In genomic region chr10:87862644-87863101, GRCh38 we compare ENCODE assay signal across 8 cellular contexts. TPM values are rescaled to one million over a fixed set of nuclear protein-coding genes. Genes with fewer than 3 reads are reported as not detected.
DNase-seq lines count a peak whose midpoint lies in the region; ATAC-seq and TF ChIP-seq lines count a peak whose summit lies in the region.

No MANE protein-coding gene starts in this region.

- H2AFZ ChIP-seq in mesenchymal stem cell (ENCODE audit: low read depth, low read length), result peak overlapping the region; percentile 97

- H3K18ac ChIP-seq in mesenchymal stem cell (ENCODE audit: low read depth in 1 of 2, low read length in 2 of 2), result peak overlapping the region; percentile 86 to 99

- in situ Hi-C loops in transverse colon (cut with MboI; ENCODE audit: low pct_ligation_motif_present in 1 of 4, low pct_unique_long_range_greater_than_20kb in 1 of 4, low sequenced_read_pairs in 3 of 4), result loop anchor here (10.0 to 25.0 kb wide), 4 partner anchors 250 to 525 kb away; no protein-coding TSS in a partner anchor

- H3K4me3 ChIP-seq in GM12875 (ENCODE audit: low read depth, low read length) (peak overlapping the region; percentile 95), mesenchymal stem cell (ENCODE audit: insufficient read depth in 1 of 2, low read depth in 1 of 2, low read length in 2 of 2) (peak overlapping the region; percentile 85 to 100), transverse colon (peak overlapping the region; percentile 69 to 97 (median 76))

- H3K4ac ChIP-seq in mesenchymal stem cell (ENCODE audit: low read depth in 1 of 2, low read length in 2 of 2), result peak overlapping the region; percentile 64 to 69

- peak overlapping the region; percentile 91 for H4K91ac ChIP-seq in mesenchymal stem cell (ENCODE audit: low read length)

- ATAC-seq in HG02885 (IDR thresholded peaks at IDR 0.05; ENCODE audit: poor library complexity, unreplicated experiment), result peak; percentile 15

- no peak for TF ChIP-seq EP300 in transverse colon (IDR thresholded peaks at IDR 0.05; ENCODE audit: low read depth)

- TF ChIP-seq POLR2A in transverse colon (IDR thresholded peaks at IDR 0.05), result no peak
- no peak for TF ChIP-seq POLR2A in erythroblast (IDR thresholded peaks at IDR 0.05; ENCODE audit: low read length)

- peak overlapping the region in 1 of 2 experiments; percentile 48 for H3K23ac ChIP-seq in mesenchymal stem cell (ENCODE audit: low read length in 2 of 2)

- H3K4me1 ChIP-seq in mesenchymal stem cell (ENCODE audit: control insufficient read depth, insufficient read depth, low read depth, low read length) (peaks cover 6% of the 10 kb centered on the region), transverse colon (peaks cover 0 to 18% (median 15%) of the 10 kb centered on the region in 4 donors)

- no peaks in the 10 kb centered on the region for H3K79me1 ChIP-seq in mesenchymal stem cell (replicated peaks; ENCODE audit: low read length, poor library complexity, severe bottlenecking)

- H2BK5ac ChIP-seq in mesenchymal stem cell (ENCODE audit: low read depth, low read length, poor library complexity, severe bottlenecking), result peak overlapping the region; percentile 24

- H2BK15ac ChIP-seq in mesenchymal stem cell (ENCODE audit: low read depth, poor library complexity, severe bottlenecking), result peak overlapping the region; percentile 56

- H3K9me3 ChIP-seq in mesenchymal stem cell (ENCODE audit: control insufficient read depth, low read length), result no peaks in the 10 kb centered on the region
- no peaks in the 10 kb centered on the region for H3K9me3 ChIP-seq in transverse colon

- DNase-seq in RKO (ENCODE audit: low spot score), result peak; percentile 58
- DNase-seq in central memory CD4-positive, alpha-beta T cell, result peak; percentile 83
- DNase-seq in mesenchymal stem cell, result no peak
- DNase-seq in transverse colon, result no peak
- DNase-seq in erythroblast (lab: John Stamatoyannopoulos, UW), result no peak

- H3K4me2 ChIP-seq in mesenchymal stem cell (ENCODE audit: low read length, poor library complexity, severe bottlenecking), result peak overlapping the region; percentile 94

- H4K8ac ChIP-seq in mesenchymal stem cell (ENCODE audit: low read length), result peak overlapping the region; percentile 89

- under 1% methylated on average over 22 of the region's 23 CpGs for WGBS in mesenchymal stem cell
- 1% methylated on average over 23 of the region's 23 CpGs; no CpG with 5 or more reads in 1 of the 2 donors for WGBS in transverse colon (ENCODE audit: low coverage in 1 of 2), 2 donors

- peak overlapping the region; percentile 82 for H2BK120ac ChIP-seq in mesenchymal stem cell (ENCODE audit: low read depth, low read length)

- H3K27me3 ChIP-seq in mesenchymal stem cell (ENCODE audit: control insufficient read depth in 1 of 2, insufficient read depth in 1 of 2, low read length in 2 of 2) (no peaks in the 10 kb centered on the region), transverse colon (no peaks in the 10 kb centered on the region)

- H2BK12ac ChIP-seq in mesenchymal stem cell (ENCODE audit: low read length in 2 of 2), result peak overlapping the region; percentile 67 to 98

- peak overlapping the region; percentile 97 for H3K9ac ChIP-seq in mesenchymal stem cell (ENCODE audit: low read length)

- TF ChIP-seq CTCF in 22Rv1 (IDR thresholded peaks at IDR 0.05) (no peak), GM12875 (IDR thresholded peaks at IDR 0.05; ENCODE audit: borderline replicate concordance, insufficient read depth, low read depth, low read length) (no peak), transverse colon (IDR thresholded peaks at IDR 0.05) (no peak)

- H3K27ac ChIP-seq in 22Rv1 (peak overlapping the region; percentile 98), mesenchymal stem cell (ENCODE audit: low read length, poor library complexity, severe bottlenecking) (peak overlapping the region; percentile 91), transverse colon (peak overlapping the region; percentile 93 to 100 (median 98))

- intact Hi-C loops in transverse colon (cut with DNase I; ENCODE audit: low total_unique reads), result no loop called here

- H2AK5ac ChIP-seq in mesenchymal stem cell (ENCODE audit: low read length, severe bottlenecking), result peak overlapping the region; percentile 4

- H3K36me3 ChIP-seq in mesenchymal stem cell (ENCODE audit: control insufficient read depth in 1 of 2, insufficient read depth in 2 of 2, low read depth in 1 of 2, low read length in 2 of 2) (no peaks in the 10 kb centered on the region), transverse colon (no peaks in the 10 kb centered on the region)

- peak overlapping the region in 1 of 2 experiments; percentile 39 for H3K14ac ChIP-seq in mesenchymal stem cell (ENCODE audit: low read length in 2 of 2)

RNA-seq across cellular contexts. Expression of gene KLLN, which starts 0.7 kb away (rescaled TPM):
- 0.46 TPM for polyA plus RNA-seq in mesenchymal stem cell (2013, experiment 1 of 2)
- polyA plus RNA-seq in mesenchymal stem cell (2013, experiment 2 of 2), result 0.47 TPM
- total RNA-seq in transverse colon, result under 1 TPM in 3 of 4 donors, not detected in 1; 0.79 to 1.00 (median 0.82) TPM

RNA-seq across cellular contexts. Expression of gene PTEN, which starts 0.8 kb away (rescaled TPM):
- 48.3 TPM for polyA plus RNA-seq in mesenchymal stem cell (2013, experiment 1 of 2)
- polyA plus RNA-seq in mesenchymal stem cell (2013, experiment 2 of 2), result 48.6 TPM
- 100 to 1,000 TPM in 3 of 4 donors, 10 to 100 TPM in 1; 78.6 to 184 (median 129) TPM for total RNA-seq in transverse colon

RNA-seq across cellular contexts. Expression of gene ATAD1, which starts 44.6 kb away (rescaled TPM):
- 34.7 TPM for polyA plus RNA-seq in mesenchymal stem cell (2013, experiment 1 of 2)
- 37.4 TPM for polyA plus RNA-seq in mesenchymal stem cell (2013, experiment 2 of 2)
- 10 to 100 TPM in 3 of 4 donors, 1 to 10 TPM in 1; 8.6 to 43.5 (median 35.8) TPM for total RNA-seq in transverse colon

Comparison
In these comparisons a context has a peak if more than half of its experiments do, and no peak if none do; other contexts are left out.
1. DNase-seq: peak in RKO (single experiment) and central memory CD4-positive, alpha-beta T cell (single experiment); none in mesenchymal stem cell (single experiment), transverse colon (single experiment) and erythroblast (0 of 2).
2. Peak in every context shown above with its lines, with median percentiles within 50 percentile points of each other: H3K27ac ChIP-seq and H3K4me3 ChIP-seq.